ENCODE assay signal across 1 cellular context in genomic region chr2:170928036-170928823, GRCh38.
TF ChIP-seq lines count a peak whose summit lies in the region.

No MANE protein-coding gene starts in this region.

TF ChIP-seq in HepG2, 621 proteins besides CTCF, POLR2A, EP300 and RAD21 (continued from another document and continues in another):
- TF ChIP-seq ARID5B (CRISPR knock-in tag; IDR thresholded peaks at IDR 0.05) (peak; percentile 57), IRF2 (CRISPR knock-in tag; IDR thresholded peaks at IDR 0.05) (peak; percentile 44; the same call in 1 of the 2 replicates), ZNF556 (CRISPR knock-in tag; IDR thresholded peaks at IDR 0.05; ENCODE audit: borderline replicate concordance) (no peak), ZNF280B (CRISPR knock-in tag; IDR thresholded peaks at IDR 0.05; ENCODE audit: borderline replicate concordance) (no peak), KIAA2018 (CRISPR knock-in tag; IDR thresholded peaks at IDR 0.05; ENCODE audit: borderline replicate concordance) (0 out of 2 replicates have a peak, but pooled peaks have one; percentile 3), HMGXB3 (CRISPR knock-in tag; IDR thresholded peaks at IDR 0.05; ENCODE audit: borderline replicate concordance) (no peak), ZEB1 (IDR thresholded peaks at IDR 0.05; ENCODE audit: insufficient replicate concordance, low read depth) (peak; percentile 70), ZBTB21 (CRISPR knock-in tag; IDR thresholded peaks at IDR 0.05) (peak; percentile 75), ARNTL (CRISPR knock-in tag; IDR thresholded peaks at IDR 0.05) (no peak), PLSCR1 (CRISPR knock-in tag; IDR thresholded peaks at IDR 0.05; ENCODE audit: borderline replicate concordance) (no peak), ZBTB14 (CRISPR knock-in tag; IDR thresholded peaks at IDR 0.05) (no peak), ZNF484 (CRISPR knock-in tag; IDR thresholded peaks at IDR 0.05; ENCODE audit: borderline replicate concordance, low read depth) (peak; percentile 100), NFATC3 (CRISPR knock-in tag; IDR thresholded peaks at IDR 0.05) (no peak), HCFC1 (IDR thresholded peaks at IDR 0.05; ENCODE audit: low read depth, low read length) (no peak), FOSL2 (CRISPR knock-in tag; IDR thresholded peaks at IDR 0.05) (peak; percentile 49; the same call in 1 of the 2 replicates), FUBP1 (CRISPR knock-in tag; IDR thresholded peaks at IDR 0.05; ENCODE audit: borderline replicate concordance) (0 out of 2 replicates have a peak, but pooled peaks have one; percentile 44), CSRNP2 (CRISPR knock-in tag; conservative IDR thresholded peaks at IDR 0.05; ENCODE audit: low read depth) (no peak), GMEB2 (CRISPR knock-in tag; IDR thresholded peaks at IDR 0.05; ENCODE audit: low read depth) (0 out of 2 replicates have a peak, but pooled peaks have one; percentile 52), NCOR1 (IDR thresholded peaks at IDR 0.05; ENCODE audit: borderline replicate concordance, low read length) (peak; percentile 54; the same call in 1 of the 2 replicates), CREBL2 (CRISPR knock-in tag; IDR thresholded peaks at IDR 0.05; ENCODE audit: borderline replicate concordance) (0 out of 2 replicates have a peak, but pooled peaks have one; percentile 88), HOXD1 (CRISPR knock-in tag; IDR thresholded peaks at IDR 0.05) (no peak), HOXA5 (CRISPR knock-in tag; IDR thresholded peaks at IDR 0.05) (no peak), FOXM1 (CRISPR knock-in tag; IDR thresholded peaks at IDR 0.05) (no peak), ZIK1 (CRISPR knock-in tag; IDR thresholded peaks at IDR 0.05; ENCODE audit: borderline replicate concordance, low read depth) (no peak)
